Comparison of ENCODE assay signal across 1 cellular context in the genomic region with DNA sequence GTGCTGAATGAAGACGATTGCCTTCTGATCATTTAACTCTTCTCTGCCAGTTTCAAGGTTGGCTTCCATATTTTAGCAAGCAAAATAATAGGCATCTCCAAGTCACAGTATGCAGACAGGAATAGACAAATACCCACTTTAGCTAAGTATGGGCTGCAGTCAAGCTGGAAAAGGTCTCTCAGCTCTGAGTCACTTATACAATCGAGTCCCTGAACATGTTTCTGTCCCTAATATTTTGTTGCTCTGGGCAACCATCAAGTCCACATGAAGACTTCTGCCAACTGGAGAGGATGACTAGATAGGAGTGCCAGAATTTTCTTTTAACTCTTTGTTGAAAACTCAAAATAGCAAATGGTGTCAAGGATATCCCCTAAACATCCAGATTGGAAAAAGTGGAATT.
TF ChIP-seq lines count a peak whose summit lies in the region.

No MANE protein-coding gene starts in this region.

TF ChIP-seq in A549, 52 proteins besides CTCF, POLR2A, EP300 and RAD21 (continued from another document):
- TF ChIP-seq, protein P1, sequence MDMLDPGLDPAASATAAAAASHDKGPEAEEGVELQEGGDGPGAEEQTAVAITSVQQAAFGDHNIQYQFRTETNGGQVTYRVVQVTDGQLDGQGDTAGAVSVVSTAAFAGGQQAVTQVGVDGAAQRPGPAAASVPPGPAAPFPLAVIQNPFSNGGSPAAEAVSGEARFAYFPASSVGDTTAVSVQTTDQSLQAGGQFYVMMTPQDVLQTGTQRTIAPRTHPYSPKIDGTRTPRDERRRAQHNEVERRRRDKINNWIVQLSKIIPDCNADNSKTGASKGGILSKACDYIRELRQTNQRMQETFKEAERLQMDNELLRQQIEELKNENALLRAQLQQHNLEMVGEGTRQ (IDR thresholded peaks at IDR 0.05), result no peak
